Comparison of ENCODE assay signal across 8 cellular contexts in genomic region chr17:60525624-60526514, GRCh38. TPM values are rescaled to one million over a fixed set of nuclear protein-coding genes. Genes with fewer than 3 reads are reported as not detected.
DNase-seq lines count a peak whose midpoint lies in the region; ATAC-seq and TF ChIP-seq lines count a peak whose summit lies in the region.

APPBP2 (minus strand) TSS chr17:60526242; CDS start chr17:60525931, 311 bp downstream.

- H3K4me3 ChIP-seq in AG10803 (ENCODE audit: low read length) = peak within 1 kb of the TSS; percentile 74

- peak; percentile 90 for ATAC-seq in GM19043 (IDR thresholded peaks at IDR 0.05; ENCODE audit: low read depth, unreplicated experiment)
- peak; percentile 88 for ATAC-seq in HG03354 (IDR thresholded peaks at IDR 0.05; ENCODE audit: poor library complexity, severe bottlenecking, unreplicated experiment)

- no peak for TF ChIP-seq CTCF in AG10803 (conservative IDR thresholded peaks at IDR 0.05; ENCODE audit: low read length)

- peak within 1 kb of the TSS; percentile 99 for H3K27ac ChIP-seq in cingulate gyrus (ENCODE audit: low read depth, low read length)
- peak within 1 kb of the TSS; percentile 98 for H3K27ac ChIP-seq in layer of hippocampus (ENCODE audit: low read depth, low read length)

- DNase-seq in AG10803 (ENCODE audit: low read depth) (peak; percentile 88), NCI-H460 (ENCODE audit: extremely low read depth, low read depth) (peak; percentile 83)
- peak; percentile 78 for DNase-seq in activated CD4-positive, alpha-beta T cell treated with anti-CD3 and anti-CD28 coated beads for 48 hours
- peak; percentile 48 to 62 for DNase-seq in stimulated activated CD4-positive, alpha-beta T cell treated with anti-CD3 and anti-CD28 coated beads, Interleukin-1b, Interleukin-23, amount 100 ng/mL, for 4 hours (ENCODE audit: low read depth in 2 of 2)

- no peaks in the 10 kb centered on the region for H3K27me3 ChIP-seq in layer of hippocampus (ENCODE audit: control insufficient read depth, insufficient read depth, low read length)

RNA-seq across cellular contexts. Expression of gene APPBP2, which starts in this region (rescaled TPM):
- total RNA-seq in NCI-H460 (2014; rRNA removed; shearing (Covaris generic)) = 18.7 and 21.5 TPM in 2 replicates
- 11.5 and 23.0 TPM in 2 replicates for polyA plus RNA-seq in NCI-H460 (2014; cell fraction: nucleus; rRNA removed)

Comparison
In these comparisons a context has a peak if more than half of its experiments do, and no peak if none do; other contexts are left out.
1. Peak in every context shown above with its lines: DNase-seq, ATAC-seq, H3K4me3 ChIP-seq and H3K27ac ChIP-seq.